10 cellular contexts compared by ENCODE assay signal in the genomic region with DNA sequence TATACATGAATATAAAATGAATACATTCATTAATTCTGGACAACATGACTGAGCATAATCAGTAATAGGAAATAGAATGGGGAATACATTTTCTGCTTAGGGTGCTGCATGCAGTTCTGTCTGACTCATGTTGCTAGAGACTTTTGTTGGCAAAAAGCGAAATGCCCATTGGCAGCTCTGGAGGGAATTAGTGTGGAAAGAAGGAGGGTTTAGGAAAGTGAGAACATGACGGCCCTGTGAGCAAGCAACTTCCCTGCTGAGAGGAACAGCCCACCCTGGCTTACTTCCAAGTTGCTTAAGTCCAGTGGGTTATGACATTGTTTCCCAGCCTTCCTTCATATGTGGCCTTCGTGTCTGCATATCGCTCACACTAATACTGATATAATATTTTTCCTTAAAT. TPM values are rescaled to one million over a fixed set of nuclear protein-coding genes. Genes with fewer than 3 reads are reported as not detected.
DNase-seq lines count a peak whose midpoint lies in the region; ATAC-seq and TF ChIP-seq lines count a peak whose summit lies in the region.
"Had no signal": no experiment of that assay in that cellular context is flagged by ENCODE, and none has a peak within 500 bp of the region (broad histone marks: within the 10 kb centered on the region; RNA-seq: fewer than 3 reads in every experiment).

No MANE protein-coding gene starts in this region.

- H3K27me3 ChIP-seq in kidney epithelial cell (ENCODE audit: control insufficient read depth, insufficient read depth, low read length) = no peaks in the 10 kb centered on the region

- CTCF ChIA-PET in AG04449 (lab: Yijun Ruan, JAX) = interaction anchor here (1.1 to 12.2 kb wide), 6 partner anchors 10 to 738 kb away, joined by 3 to 159 read pairs (median 54); partner anchors contain the start of gene PDE5A

- ATAC-seq in HG02642 (IDR thresholded peaks at IDR 0.05; ENCODE audit: poor library complexity, unreplicated experiment) (no peak), GM18861 (IDR thresholded peaks at IDR 0.05; ENCODE audit: unreplicated experiment) (no peak), HG03025 (IDR thresholded peaks at IDR 0.05; ENCODE audit: low FRiP score, unreplicated experiment) (no peak)
- ATAC-seq: mucosa of descending colon had no signal

- POLR2A ChIA-PET in AG04449 (lab: Yijun Ruan, JAX) = no interaction called here

- in situ Hi-C loops in astrocyte of the spinal cord (cut with HindIII; ENCODE audit: low sequenced_read_pairs) (no loop called here), GM13977 (cut with MboI; ENCODE audit: low pct_unique_long_range_greater_than_20kb, low sequenced_read_pairs, unreplicated experiment) (no loop called here)

- TF ChIP-seq CTCF in AG04449 (IDR thresholded peaks at IDR 0.05; ENCODE audit: insufficient read depth, low read length, missing control alignments) = no peak
- no peak for TF ChIP-seq CTCF in HFF-Myc (IDR thresholded peaks at IDR 0.05; ENCODE audit: low read depth, low read length, missing control alignments)
- TF ChIP-seq CTCF in astrocyte of the spinal cord (IDR thresholded peaks at IDR 0.05; ENCODE audit: low read depth, low read length) = no peak
- TF ChIP-seq CTCF in kidney epithelial cell (IDR thresholded peaks at IDR 0.05; ENCODE audit: insufficient read depth, low read length, poor library complexity, severe bottlenecking) = no peak
- no peak for TF ChIP-seq CTCF in GM13977 (IDR thresholded peaks at IDR 0.05; ENCODE audit: extremely low read depth, insufficient read depth, missing control alignments)

- no peaks in the 10 kb centered on the region for H3K36me3 ChIP-seq in kidney epithelial cell (ENCODE audit: control insufficient read depth, insufficient read depth, low read length)

- H3K4me3 ChIP-seq in AG04449 (ENCODE audit: low read depth, low read length) (no peak overlapping the region), HFF-Myc (replicated peaks; ENCODE audit: low read depth, low read length) (no peak overlapping the region), astrocyte of the spinal cord (ENCODE audit: low read depth, low read length) (no peak overlapping the region), kidney epithelial cell (ENCODE audit: low read depth, low read length) (no peak overlapping the region)
- H3K4me3 ChIP-seq: mucosa of descending colon had no signal

- DNase-seq in AG04449 (ENCODE audit: low read depth, low spot score) (peak; percentile 83), HFF-Myc (ENCODE audit: extremely low read depth, low read depth) (peak; percentile 56), astrocyte of the spinal cord (ENCODE audit: low read depth, low spot score) (peak; percentile 96), kidney epithelial cell (ENCODE audit: low read depth) (peak; percentile 49), GM13977 (ENCODE audit: low spot score) (no peak)
- DNase-seq: NCI-H2107 had no signal

RNA-seq across cellular contexts. Expression of gene MAD2L1, which starts 13.8 kb away (rescaled TPM):
- 8.1 and 11.6 TPM in 2 replicates for total RNA-seq in kidney epithelial cell
